In genomic region chr17:82228842-82229685, GRCh38 we compare ENCODE assay signal across 1 cellular context.
TF ChIP-seq lines count a peak whose summit lies in the region.

SLC16A3 (plus strand) TSS chr17:82229042; CDS start chr17:82236009, 6,967 bp downstream.

TF ChIP-seq in GM12878, 131 proteins besides CTCF, POLR2A, EP300 and RAD21 (continued from another document and continues in another):
- TF ChIP-seq CREB1 (IDR thresholded peaks at IDR 0.05; ENCODE audit: low read depth) (peak; percentile 76), JUNB (IDR thresholded peaks at IDR 0.05) (no peak), BRCA1 (IDR thresholded peaks at IDR 0.05; ENCODE audit: low read depth, low read length) (no peak), LARP7 (IDR thresholded peaks at IDR 0.05) (peak; percentile 95), MAX (IDR thresholded peaks at IDR 0.05; ENCODE audit: low read depth, low read length) (no peak), CREM (IDR thresholded peaks at IDR 0.05; ENCODE audit: low read depth) (no peak), MTA3 (IDR thresholded peaks at IDR 0.05; ENCODE audit: borderline replicate concordance, low read length) (no peak), HDAC6 (IDR thresholded peaks at IDR 0.05; ENCODE audit: unreplicated experiment) (peak; percentile 54), SUZ12 (IDR thresholded peaks at IDR 0.05; ENCODE audit: unreplicated experiment) (no peak), PAX5 (IDR thresholded peaks at IDR 0.05; ENCODE audit: borderline replicate concordance, low read depth, low read length) (no peak), ETV6 (conservative IDR thresholded peaks at IDR 0.05 in 1 of 2, IDR thresholded peaks at IDR 0.05 in 1 of 2; ENCODE audit: borderline replicate concordance in 1 of 2, low read depth in 1 of 2) (no peak), ESRRA (IDR thresholded peaks at IDR 0.05; ENCODE audit: low read length) (no peak), CHD2 (IDR thresholded peaks at IDR 0.05; ENCODE audit: borderline replicate concordance, low read depth, low read length) (no peak), NR2C2 (IDR thresholded peaks at IDR 0.05; ENCODE audit: borderline replicate concordance, control insufficient read depth, insufficient read length, low read depth) (no peak), MEF2A (IDR thresholded peaks at IDR 0.05; ENCODE audit: insufficient read depth, low read depth, low read length) (0 out of 2 replicates have a peak, but pooled peaks have one; percentile 14), PKNOX1 (IDR thresholded peaks at IDR 0.05) (no peak), EED (IDR thresholded peaks at IDR 0.05; ENCODE audit: low read depth) (no peak), GABPA (IDR thresholded peaks at IDR 0.05; ENCODE audit: low read depth) (no peak), ASH2L (IDR thresholded peaks at IDR 0.05; ENCODE audit: borderline replicate concordance, low read depth) (no peak), ZBTB11 (CRISPR knock-in tag; IDR thresholded peaks at IDR 0.05) (0 out of 2 replicates have a peak, but pooled peaks have one; percentile 10), TCF3 (IDR thresholded peaks at IDR 0.05; ENCODE audit: borderline replicate concordance, insufficient read depth, low read depth, low read length) (peak; percentile 92), EZH2 (IDR thresholded peaks at IDR 0.05; ENCODE audit: borderline replicate concordance, control insufficient read depth, low read depth, low read length) (no peak), POU2F2 (IDR thresholded peaks at IDR 0.05; ENCODE audit: borderline replicate concordance, low read depth, low read length) (peak; percentile 87; the same call in 2 of the 3 replicates), ZBTB40 (IDR thresholded peaks at IDR 0.05; ENCODE audit: borderline replicate concordance) (no peak), TARDBP (IDR thresholded peaks at IDR 0.05; ENCODE audit: borderline replicate concordance) (no peak), PAX8 (IDR thresholded peaks at IDR 0.05) (no peak), RELB (IDR thresholded peaks at IDR 0.05; ENCODE audit: low read depth) (no peak), DPF2 (IDR thresholded peaks at IDR 0.05) (peak; percentile 51), RFX5 (IDR thresholded peaks at IDR 0.05; ENCODE audit: low read depth, low read length) (no peak), NBN (IDR thresholded peaks at IDR 0.05) (no peak), NKRF (conservative IDR thresholded peaks at IDR 0.05) (peak; percentile 69), EGR1 (IDR thresholded peaks at IDR 0.05; ENCODE audit: borderline replicate concordance in 1 of 2, low read depth in 2 of 2, low read length in 2 of 2) (peak in 1 of 2 experiments; percentile 76; a peak in 1 of 3 replicates), TCF12 (IDR thresholded peaks at IDR 0.05; ENCODE audit: low read depth, low read length) (peak; percentile 54; the same call in 1 of the 2 replicates), YY1 (IDR thresholded peaks at IDR 0.05; ENCODE audit: low read depth, low read length) (0 out of 2 replicates have a peak, but pooled peaks have one; percentile 15), KLF5 (IDR thresholded peaks at IDR 0.05; ENCODE audit: partially characterized antibody) (no peak), SMAD1 (IDR thresholded peaks at IDR 0.05; ENCODE audit: low read depth, partially characterized antibody) (no peak), NFIC (IDR thresholded peaks at IDR 0.05; ENCODE audit: low read depth, low read length) (no peak), MXI1 (IDR thresholded peaks at IDR 0.05; ENCODE audit: low read depth, low read length) (0 out of 2 replicates have a peak, but pooled peaks have one; percentile 46), TCF7 (IDR thresholded peaks at IDR 0.05; ENCODE audit: borderline replicate concordance) (no peak), ZNF687 (IDR thresholded peaks at IDR 0.05) (peak; percentile 84), BACH1 (IDR thresholded peaks at IDR 0.05; ENCODE audit: borderline replicate concordance) (peak; percentile 96), SUPT20H (IDR thresholded peaks at IDR 0.05; ENCODE audit: borderline replicate concordance, control insufficient read depth, low read depth, low read length) (no peak), NR2F1 (conservative IDR thresholded peaks at IDR 0.05) (peak; percentile 59), HDGF (IDR thresholded peaks at IDR 0.05) (no peak), NFXL1 (IDR thresholded peaks at IDR 0.05; ENCODE audit: borderline replicate concordance) (no peak), NFYA (IDR thresholded peaks at IDR 0.05; ENCODE audit: borderline replicate concordance, low read depth, low read length) (no peak), BHLHE40 (IDR thresholded peaks at IDR 0.05; ENCODE audit: borderline replicate concordance in 1 of 2, low read depth in 2 of 2, low read length in 1 of 2) (peak in 1 of 2 experiments; percentile 79; a peak in 3 of 4 replicates), MTA2 (IDR thresholded peaks at IDR 0.05; ENCODE audit: low read depth) (no peak), TAF1 (IDR thresholded peaks at IDR 0.05; ENCODE audit: borderline replicate concordance, low read depth, low read length) (peak; percentile 93; the same call in 1 of the 2 replicates), SMC3 (IDR thresholded peaks at IDR 0.05; ENCODE audit: borderline replicate concordance, low read length) (no peak), ZNF217 (IDR thresholded peaks at IDR 0.05) (no peak), RELA (IDR thresholded peaks at IDR 0.05; ENCODE audit: borderline replicate concordance, partially characterized antibody) (no peak)
